Comparison of ENCODE assay signal across 9 cellular contexts in the genomic region with DNA sequence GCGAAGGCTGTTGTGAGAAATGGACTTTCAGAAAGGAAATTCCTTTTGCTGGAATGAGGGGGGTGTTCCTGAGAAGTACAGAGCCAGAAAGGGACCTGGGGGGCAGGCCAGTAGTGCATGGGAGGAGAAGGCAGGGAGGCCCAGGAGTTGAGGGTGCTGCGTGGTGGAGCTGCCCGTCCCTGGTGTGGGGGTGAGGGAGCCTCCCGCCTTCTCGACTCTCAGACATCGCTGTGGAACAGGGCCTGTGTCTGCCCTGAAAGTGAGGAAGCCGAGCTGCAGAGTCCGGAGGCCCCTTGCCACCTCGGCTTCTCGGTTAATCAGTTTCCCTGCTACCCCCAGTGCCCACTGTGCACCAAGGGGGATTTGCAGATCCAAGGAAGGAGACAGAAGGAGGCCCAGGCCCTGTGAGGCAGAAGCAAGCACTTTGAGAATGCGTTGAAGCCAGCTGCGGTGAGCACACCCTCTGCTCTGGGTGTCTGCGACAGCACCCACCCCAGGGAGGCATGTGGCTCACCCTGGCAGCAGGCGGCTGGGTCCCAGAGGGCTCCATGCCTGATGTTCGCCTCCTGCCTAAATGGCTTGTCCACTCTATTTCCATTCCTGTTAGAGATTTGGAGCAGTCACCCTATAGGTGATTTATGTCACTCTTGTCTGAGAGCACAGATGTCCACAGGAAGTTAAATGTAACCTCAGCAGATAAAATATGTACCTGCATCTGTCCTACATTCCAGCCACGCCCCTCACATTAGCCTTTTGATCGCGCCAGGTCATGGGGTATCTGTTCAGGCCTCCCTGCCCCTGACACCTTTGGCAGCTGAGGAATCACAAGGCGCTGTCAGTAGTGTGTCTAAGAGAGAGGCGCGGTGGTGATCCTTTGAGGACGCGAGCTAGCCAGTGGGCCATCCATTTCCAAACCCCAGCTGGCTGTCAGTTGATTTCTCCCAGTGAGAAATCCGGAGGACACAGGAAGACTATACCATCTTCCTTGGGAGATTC.
A peak's percentile ranks its signal among the peaks of the same experiment; 100 is the strongest.
DNase-seq lines count a peak whose midpoint lies in the region; ATAC-seq and TF ChIP-seq lines count a peak whose summit lies in the region.
"Had no signal": no experiment of that assay in that cellular context is flagged by ENCODE, and none has a peak within 500 bp of the region (broad histone marks: within the 10 kb centered on the region; RNA-seq: fewer than 3 reads in every experiment).

No MANE protein-coding gene starts in this region.

- DNase-seq in SK-N-MC (ENCODE audit: low read depth, low spot score): no peak
- peak; percentile 37 for DNase-seq in fibroblast of gingiva (ENCODE audit: low read depth)
- DNase-seq in NCI-H1048 (lab: John Stamatoyannopoulos, UW): no peak
- no peak for DNase-seq in HK-2 (ENCODE audit: unreplicated experiment)
- DNase-seq: T-helper 9 cell had no signal

- H3K27me3 ChIP-seq in BLaER1 treated with 17β-estradiol and CSF1 and Interleukin-3, amounts not matched to agents 10 nM and 100 nM: no peaks in the 10 kb centered on the region
- H3K27me3 ChIP-seq in neutrophil: no peaks in the 10 kb centered on the region

- H3K9me3 ChIP-seq in BLaER1 treated with 17β-estradiol and CSF1 and Interleukin-3, amounts not matched to agents 10 nM and 100 nM (replicated peaks in 1 of 11): no peaks in the 10 kb centered on the region
- H3K9me3 ChIP-seq in SK-N-MC (ENCODE audit: low read depth, low read length): no peaks in the 10 kb centered on the region
- no peaks in the 10 kb centered on the region for H3K9me3 ChIP-seq in neutrophil

- H3K27ac ChIP-seq in BLaER1 treated with 17β-estradiol and CSF1 and Interleukin-3, amounts not matched to agents 10 nM and 100 nM: peak overlapping the region in 10 of 11 experiments; percentile 43 to 68 (median 56); a peak in 20 of 22 replicates
- H3K27ac ChIP-seq in SK-N-MC (no peak overlapping the region), neutrophil (peak overlapping the region; percentile 77)

- peak overlapping the region; percentile 39 to 77 (median 61); a peak in 20 of 22 replicates for H3K9ac ChIP-seq in BLaER1 treated with 17β-estradiol and CSF1 and Interleukin-3, amounts not matched to agents 10 nM and 100 nM
- no peak overlapping the region for H3K9ac ChIP-seq in SK-N-MC (ENCODE audit: insufficient read length)

- peaks cover 96 to 99% (median 98%) of the 10 kb centered on the region in 10 experiments for H3K4me1 ChIP-seq in BLaER1 treated with 17β-estradiol and CSF1 and Interleukin-3, amounts not matched to agents 10 nM and 100 nM
- peaks cover 33 to 36% of the 10 kb centered on the region in 2 experiments for H3K4me1 ChIP-seq in neutrophil (ENCODE audit: control insufficient read depth in 1 of 2, insufficient read depth in 1 of 2, low read depth in 1 of 2, low read length in 1 of 2)

- ATAC-seq in HG03342 (IDR thresholded peaks at IDR 0.05; ENCODE audit: unreplicated experiment) (no peak), GM21528 (IDR thresholded peaks at IDR 0.05; ENCODE audit: low FRiP score, unreplicated experiment) (no peak)

- H3K36me3 ChIP-seq in BLaER1 treated with 17β-estradiol and CSF1 and Interleukin-3, amounts not matched to agents 10 nM and 100 nM: peaks cover 30 to 74% (median 43%) of the 10 kb centered on the region in 11 experiments
- peaks cover 31% of the 10 kb centered on the region; the same call in 1 of the 2 replicates for H3K36me3 ChIP-seq in SK-N-MC (ENCODE audit: insufficient read depth, low read length)
- H3K36me3 ChIP-seq in neutrophil: peaks cover 34% of the 10 kb centered on the region

- no peak for TF ChIP-seq CTCF in neutrophil (IDR thresholded peaks at IDR 0.05)

- H4K20me1 ChIP-seq in BLaER1 treated with 17β-estradiol and CSF1 and Interleukin-3, amounts not matched to agents 10 nM and 100 nM: peaks cover 71 to 100% (median 95%) of the 10 kb centered on the region in 11 experiments

- peak overlapping the region; percentile 80 to 98 (median 91) for H3K4me2 ChIP-seq in BLaER1 treated with 17β-estradiol and CSF1 and Interleukin-3, amounts not matched to agents 10 nM and 100 nM

- H3K4me3 ChIP-seq in BLaER1 treated with 17β-estradiol and CSF1 and Interleukin-3, amounts not matched to agents 10 nM and 100 nM: peak overlapping the region; percentile 5 to 62 (median 44)
- H3K4me3 ChIP-seq in SK-N-MC (peak overlapping the region; percentile 69), neutrophil (ENCODE audit: low read depth in 1 of 2, low read length in 1 of 2) (no peak overlapping the region)

Comparison
In these comparisons a context has a peak if more than half of its experiments do, and no peak if none do; other contexts are left out.
1. H3K4me3 ChIP-seq: peak in BLaER1 treated with 17β-estradiol and CSF1 and Interleukin-3, amounts not matched to agents 10 nM and 100 nM (10 of 10) and SK-N-MC (single experiment); none in neutrophil (0 of 2).